Comparison of ENCODE assay signal across 33 cellular contexts in the genomic region with DNA sequence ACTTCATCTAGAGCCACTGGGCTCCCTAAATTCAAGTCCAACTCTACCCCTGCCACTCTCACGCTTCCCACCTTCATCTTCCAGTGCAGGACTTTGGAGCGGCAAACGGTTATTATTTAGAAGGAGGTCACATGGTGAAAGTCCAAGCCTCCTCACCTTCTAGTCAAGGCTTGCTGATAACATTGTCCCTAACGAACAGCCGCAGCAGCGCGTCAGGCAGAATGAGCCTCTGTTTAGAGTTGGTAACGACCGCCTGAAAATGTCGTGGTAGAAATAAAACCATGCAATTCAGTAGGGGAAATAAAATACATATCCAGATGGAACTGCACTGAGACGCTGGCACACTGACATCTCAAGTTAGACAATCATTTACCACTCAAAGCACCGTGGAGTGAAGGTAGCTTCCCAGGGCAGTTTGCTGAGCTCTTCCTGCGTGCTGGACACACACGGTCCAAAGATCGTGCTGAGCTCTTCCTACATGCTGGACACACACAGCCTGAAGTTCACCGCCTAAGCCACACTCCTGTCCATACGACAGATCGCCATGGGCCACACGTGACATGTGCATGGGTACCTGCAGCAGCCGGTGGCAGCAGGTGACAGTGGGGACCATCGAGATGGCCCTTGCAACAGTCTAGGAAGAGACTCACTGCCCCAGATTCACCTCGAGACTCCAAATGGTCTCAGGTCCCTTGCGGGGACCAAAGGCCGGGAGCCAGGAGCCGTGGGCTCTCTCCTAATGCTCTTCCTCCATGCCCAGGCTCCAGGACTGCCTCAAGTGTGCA.
DNase-seq lines count a peak whose midpoint lies in the region; ATAC-seq, FAIRE-seq and TF ChIP-seq lines count a peak whose summit lies in the region.
"Had no signal": no experiment of that assay in that cellular context is flagged by ENCODE, and none has a peak within 500 bp of the region (broad histone marks: within the 10 kb centered on the region; RNA-seq: fewer than 3 reads in every experiment).

No MANE protein-coding gene starts in this region.

- TF ChIP-seq POLR2A in transverse colon (IDR thresholded peaks at IDR 0.05): no peak

- H3K4me1 Mint-ChIP-seq in chondrocyte (ENCODE audit: low read depth) (no peaks in the 10 kb centered on the region), nephron progenitor cell (no peaks in the 10 kb centered on the region), Calu3 (ENCODE audit: low read depth, unreplicated experiment) (no peaks in the 10 kb centered on the region)
- H3K4me1 Mint-ChIP-seq: naive thymus-derived CD4-positive, alpha-beta T cell; stimulated activated naive CD8-positive, alpha-beta T cell treated with anti-CD3 and anti-CD28 coated beads, Interleukin-15, amount 100 ng/mL, for 72 hours had no signal

- no TSS peak for BruUV-seq in Calu3 (replicated peaks; lab: Mats Ljungman, UMichigan)

- H3K4me1 ChIP-seq in transverse colon: peaks cover 0 to 34% (median 18%) of the 10 kb centered on the region in 4 donors
- H3K4me1 ChIP-seq: BLaER1 treated with 17β-estradiol and CSF1 and Interleukin-3, amounts not matched to agents 10 nM and 100 nM; breast epithelium; gastroesophageal sphincter; pancreas; thyroid gland had no signal

- H3K36me3 ChIP-seq in transverse colon: no peaks in the 10 kb centered on the region
- H3K36me3 ChIP-seq: BLaER1 treated with 17β-estradiol and CSF1 and Interleukin-3, amounts not matched to agents 10 nM and 100 nM; breast epithelium; gastroesophageal sphincter; pancreas; thyroid gland had no signal

- in situ Hi-C loops in transverse colon (cut with MboI; ENCODE audit: low pct_ligation_motif_present in 1 of 4, low pct_unique_long_range_greater_than_20kb in 1 of 4, low sequenced_read_pairs in 3 of 4): no loop called here

- no peak overlapping the region for H3K27ac Mint-ChIP-seq in chondrocyte (ENCODE audit: unreplicated experiment)
- H3K27ac Mint-ChIP-seq in nephron progenitor cell: peak overlapping the region; percentile 70
- H3K27ac Mint-ChIP-seq in Calu3 (ENCODE audit: unreplicated experiment): no peak overlapping the region
- H3K27ac Mint-ChIP-seq: activated CD8-positive, alpha-beta T cell treated with anti-CD3 and anti-CD28 coated beads, Interleukin-2, amount 10 ng/mL, durations not matched to agents 7 days and 5 days; activated T-helper 2 cell treated with anti-CD3 and anti-CD28 coated beads, Interferon-gamma antibody, Interleukin-2, Interleukin-4, amounts not matched to agents 10 μg/mL and 5 μg/mL and 100 μg/mL, durations not matched to agents 14 hours and 24 hours and 36 hours; naive thymus-derived CD4-positive, alpha-beta T cell; stimulated activated naive CD8-positive, alpha-beta T cell treated with anti-CD3 and anti-CD28 coated beads, Interleukin-15, amount 100 ng/mL, for 72 hours had no signal

- intact Hi-C loops in transverse colon (cut with DNase I; ENCODE audit: low total_unique reads): no loop called here
- intact Hi-C loops in Calu3 (cut with micrococcal nuclease; ENCODE audit: unreplicated experiment): no loop called here

- H3K4me3 ChIP-seq in transverse colon: peak overlapping the region in 1 of 4 donors; percentile 5
- H3K4me3 ChIP-seq: BLaER1 treated with 17β-estradiol and CSF1 and Interleukin-3, amounts not matched to agents 10 nM and 100 nM; breast epithelium; gastroesophageal sphincter; pancreas; thyroid gland had no signal

- CTCF ChIA-PET in Calu3 (lab: Charles Lee): no interaction called here

- H3K9me3 ChIP-seq in transverse colon: no peaks in the 10 kb centered on the region
- H3K9me3 ChIP-seq: BLaER1 treated with 17β-estradiol and CSF1 and Interleukin-3, amounts not matched to agents 10 nM and 100 nM; breast epithelium; gastroesophageal sphincter; pancreas; thyroid gland had no signal

- no peak for TF ChIP-seq CTCF in chondrocyte (IDR thresholded peaks at IDR 0.05)
- TF ChIP-seq CTCF in nephron progenitor cell (IDR thresholded peaks at IDR 0.05): no peak
- no peak for TF ChIP-seq CTCF in transverse colon (IDR thresholded peaks at IDR 0.05)
- no peak for TF ChIP-seq CTCF in Calu3 (IDR thresholded peaks at IDR 0.05; ENCODE audit: unreplicated experiment)

- peak; percentile 75 for FAIRE-seq in islet of Langerhans (lab: Jason Lieb, UNC)
- FAIRE-seq: colon, GM12892, pancreas had no signal

- H3K27me3 ChIP-seq in transverse colon: no peaks in the 10 kb centered on the region
- H3K27me3 ChIP-seq: BLaER1 treated with 17β-estradiol and CSF1 and Interleukin-3, amounts not matched to agents 10 nM and 100 nM; breast epithelium; pancreas; thyroid gland had no signal

- H3K27me3 Mint-ChIP-seq in chondrocyte (ENCODE audit: low read depth) (no peaks in the 10 kb centered on the region), nephron progenitor cell (ENCODE audit: low read depth, poor library complexity) (peaks cover 4% of the 10 kb centered on the region), Calu3 (ENCODE audit: unreplicated experiment) (no peaks in the 10 kb centered on the region)
- H3K27me3 Mint-ChIP-seq: naive thymus-derived CD4-positive, alpha-beta T cell; stimulated activated naive CD8-positive, alpha-beta T cell treated with anti-CD3 and anti-CD28 coated beads, Interleukin-15, amount 100 ng/mL, for 72 hours had no signal

- no peak for TF ChIP-seq EP300 in transverse colon (IDR thresholded peaks at IDR 0.05; ENCODE audit: low read depth)

- H3K36me3 Mint-ChIP-seq in chondrocyte (ENCODE audit: low read depth): no peaks in the 10 kb centered on the region
- no peaks in the 10 kb centered on the region for H3K36me3 Mint-ChIP-seq in nephron progenitor cell (ENCODE audit: low read depth)
- no peaks in the 10 kb centered on the region for H3K36me3 Mint-ChIP-seq in Calu3 (ENCODE audit: insufficient read depth, unreplicated experiment)
- H3K36me3 Mint-ChIP-seq: naive thymus-derived CD4-positive, alpha-beta T cell had no signal

- DNase-seq in chondrocyte (ENCODE audit: low spot score): peak; percentile 61
- DNase-seq in nephron progenitor cell: no peak
- peak; percentile 62 for DNase-seq in transverse colon
- DNase-seq in Calu3: no peak
- DNase-seq: activated CD4-positive, alpha-beta T cell treated with anti-CD3 and anti-CD28 coated beads for 4 hours; activated CD8-positive, alpha-beta T cell treated with anti-CD3 and anti-CD28 coated beads, Interleukin-2, amount 10 ng/mL, durations not matched to agents 7 days and 5 days; activated naive CD4-positive, alpha-beta T cell treated with anti-CD3 and anti-CD28 coated beads, Interleukin-2, amount 50 U/mL, for 16 hours; COR-L47; DMS53; effector CD8-positive, alpha-beta T cell; hippocampal formation; MM.1S; naive thymus-derived CD4-positive, alpha-beta T cell; NCI-H1417 treated with DMSO at 0.1 percent for 48 hours; NCI-H2081 treated with DMSO at 0.1 percent for 48 hours; NCI-H446 treated with DMSO at 0.1 percent for 48 hours; NCI-H774; retina; stimulated activated CD8-positive, alpha-beta memory T cell treated with anti-CD3 and anti-CD28 coated beads, Interleukin-4, amount 100 ng/mL, for 48 hours; stimulated activated naive CD8-positive, alpha-beta T cell treated with anti-CD3 and anti-CD28 coated beads, Interleukin-15, amount 100 ng/mL, for 72 hours; T-helper 9 cell; thyroid gland had no signal

- H3K27ac ChIP-seq in transverse colon: peak overlapping the region; percentile 36 to 71 (median 56)
- H3K27ac ChIP-seq: BLaER1 treated with 17β-estradiol and CSF1 and Interleukin-3, amounts not matched to agents 10 nM and 100 nM; breast epithelium; gastroesophageal sphincter; pancreas; thyroid gland had no signal

- ATAC-seq in GM18867 (IDR thresholded peaks at IDR 0.05; ENCODE audit: unreplicated experiment) (no peak), GM19397 (IDR thresholded peaks at IDR 0.05; ENCODE audit: unreplicated experiment) (no peak)
- ATAC-seq: activated CD8-positive, alpha-beta T cell treated with anti-CD3 and anti-CD28 coated beads, Interleukin-2, amount 10 ng/mL, durations not matched to agents 7 days and 5 days; gastroesophageal sphincter; HCT116; stimulated activated naive CD8-positive, alpha-beta T cell treated with anti-CD3 and anti-CD28 coated beads, Interleukin-15, amount 100 ng/mL, for 72 hours had no signal

- no peak overlapping the region for H3K4me3 Mint-ChIP-seq in chondrocyte (ENCODE audit: unreplicated experiment)
- H3K4me3 Mint-ChIP-seq in nephron progenitor cell: no peak overlapping the region
- no peak overlapping the region for H3K4me3 Mint-ChIP-seq in Calu3 (ENCODE audit: low read depth, unreplicated experiment)
- H3K4me3 Mint-ChIP-seq: activated CD8-positive, alpha-beta T cell treated with anti-CD3 and anti-CD28 coated beads, Interleukin-2, amount 10 ng/mL, durations not matched to agents 7 days and 5 days; naive thymus-derived CD4-positive, alpha-beta T cell; stimulated activated naive CD8-positive, alpha-beta T cell treated with anti-CD3 and anti-CD28 coated beads, Interleukin-15, amount 100 ng/mL, for 72 hours had no signal

- H3K9me3 Mint-ChIP-seq in chondrocyte (ENCODE audit: low read depth) (peaks cover 5% of the 10 kb centered on the region), nephron progenitor cell (no peaks in the 10 kb centered on the region), Calu3 (ENCODE audit: low read depth, unreplicated experiment) (peaks cover 5% of the 10 kb centered on the region)
- H3K9me3 Mint-ChIP-seq: stimulated activated naive CD8-positive, alpha-beta T cell treated with anti-CD3 and anti-CD28 coated beads, Interleukin-15, amount 100 ng/mL, for 72 hours had no signal

- WGBS in transverse colon (ENCODE audit: low coverage in 1 of 2), 2 donors: 77% methylated on average over 23 of the region's 25 CpGs; no CpG with 5 or more reads in 1 of the 2 donors

Comparison
In these comparisons a context has a peak if more than half of its experiments do, and no peak if none do; other contexts are left out.
1. DNase-seq: peak in chondrocyte (single experiment) and transverse colon (single experiment); none in nephron progenitor cell (single experiment) and Calu3 (single experiment).